2 cellular contexts compared by ENCODE assay signal in the genomic region with DNA sequence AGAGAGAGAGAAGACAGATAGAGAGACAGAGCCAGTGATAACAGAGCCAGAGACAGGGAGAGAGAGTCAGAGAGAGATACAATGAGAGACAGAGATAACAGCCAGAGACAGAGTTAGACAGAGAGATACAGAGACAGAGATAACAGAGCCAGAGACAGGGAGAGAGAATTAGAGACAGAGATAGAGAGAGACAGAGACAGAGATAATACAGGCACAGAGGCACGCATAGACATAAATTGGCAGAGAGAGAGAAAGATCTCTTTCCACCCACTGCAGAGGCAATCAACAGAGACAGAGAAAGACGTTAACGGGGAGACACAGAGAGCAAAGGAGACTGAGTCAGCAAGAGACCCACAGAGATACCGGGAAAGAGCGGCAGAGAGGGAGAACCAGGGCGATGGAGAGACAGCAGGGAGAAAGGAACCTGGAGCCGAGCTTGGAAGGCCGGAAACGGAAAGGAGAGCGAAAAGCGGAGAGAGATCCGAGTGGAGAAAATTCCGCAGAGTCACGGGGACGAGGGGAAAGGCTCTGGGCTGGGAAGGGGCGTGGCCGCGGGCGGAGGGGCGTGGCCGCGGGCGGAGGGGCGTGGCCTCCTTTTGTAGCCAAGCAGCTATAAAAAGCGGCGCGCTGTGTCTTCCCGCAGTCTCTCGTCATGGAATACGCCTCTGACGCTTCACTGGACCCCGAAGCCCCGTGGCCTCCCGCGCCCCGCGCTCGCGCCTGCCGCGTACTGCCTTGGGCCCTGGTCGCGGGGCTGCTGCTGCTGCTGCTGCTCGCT.
TF ChIP-seq lines count a peak whose summit lies in the region.

TNFSF9 (plus strand) TSS at position 642 of the 778 bp plus-strand sequence; CDS start at position 653, 11 bp downstream.

TF ChIP-seq in GM23338, 12 proteins besides CTCF, POLR2A, EP300 and RAD21:
- peak; percentile 60; the same call in 1 of the 2 replicates for TF ChIP-seq POLR2AphosphoS5 (IDR thresholded peaks at IDR 0.05; ENCODE audit: low read depth)
- no peak for TF ChIP-seq STAT1 (IDR thresholded peaks at IDR 0.05; ENCODE audit: unreplicated experiment)

TF ChIP-seq in K562, 482 proteins besides CTCF, POLR2A, EP300 and RAD21 (continues in another document):
- no peak for TF ChIP-seq BDP1 (IDR thresholded peaks at IDR 0.05; ENCODE audit: insufficient read depth, insufficient read length)
- TF ChIP-seq YBX1 (IDR thresholded peaks at IDR 0.05), result no peak
- TF ChIP-seq SMARCA4 (IDR thresholded peaks at IDR 0.05), result peak; percentile 95
- TF ChIP-seq ZNF696 (CRISPR knock-in tag; conservative IDR thresholded peaks at IDR 0.05), result no peak
- TF ChIP-seq, protein P1, sequence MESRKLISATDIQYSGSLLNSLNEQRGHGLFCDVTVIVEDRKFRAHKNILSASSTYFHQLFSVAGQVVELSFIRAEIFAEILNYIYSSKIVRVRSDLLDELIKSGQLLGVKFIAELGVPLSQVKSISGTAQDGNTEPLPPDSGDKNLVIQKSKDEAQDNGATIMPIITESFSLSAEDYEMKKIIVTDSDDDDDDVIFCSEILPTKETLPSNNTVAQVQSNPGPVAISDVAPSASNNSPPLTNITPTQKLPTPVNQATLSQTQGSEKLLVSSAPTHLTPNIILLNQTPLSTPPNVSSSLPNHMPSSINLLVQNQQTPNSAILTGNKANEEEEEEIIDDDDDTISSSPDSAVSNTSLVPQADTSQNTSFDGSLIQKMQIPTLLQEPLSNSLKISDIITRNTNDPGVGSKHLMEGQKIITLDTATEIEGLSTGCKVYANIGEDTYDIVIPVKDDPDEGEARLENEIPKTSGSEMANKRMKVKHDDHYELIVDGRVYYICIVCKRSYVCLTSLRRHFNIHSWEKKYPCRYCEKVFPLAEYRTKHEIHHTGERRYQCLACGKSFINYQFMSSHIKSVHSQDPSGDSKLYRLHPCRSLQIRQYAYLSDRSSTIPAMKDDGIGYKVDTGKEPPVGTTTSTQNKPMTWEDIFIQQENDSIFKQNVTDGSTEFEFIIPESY (CRISPR knock-in tag; IDR thresholded peaks at IDR 0.05), result no peak
- TF ChIP-seq, protein P2, sequence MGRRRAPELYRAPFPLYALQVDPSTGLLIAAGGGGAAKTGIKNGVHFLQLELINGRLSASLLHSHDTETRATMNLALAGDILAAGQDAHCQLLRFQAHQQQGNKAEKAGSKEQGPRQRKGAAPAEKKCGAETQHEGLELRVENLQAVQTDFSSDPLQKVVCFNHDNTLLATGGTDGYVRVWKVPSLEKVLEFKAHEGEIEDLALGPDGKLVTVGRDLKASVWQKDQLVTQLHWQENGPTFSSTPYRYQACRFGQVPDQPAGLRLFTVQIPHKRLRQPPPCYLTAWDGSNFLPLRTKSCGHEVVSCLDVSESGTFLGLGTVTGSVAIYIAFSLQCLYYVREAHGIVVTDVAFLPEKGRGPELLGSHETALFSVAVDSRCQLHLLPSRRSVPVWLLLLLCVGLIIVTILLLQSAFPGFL (CRISPR knock-in tag; IDR thresholded peaks at IDR 0.05), result 0 out of 2 replicates have a peak, but pooled peaks have one; percentile 83
- TF ChIP-seq ZNF79 (CRISPR knock-in tag; IDR thresholded peaks at IDR 0.05; ENCODE audit: low read depth), result no peak
- TF ChIP-seq, protein P3, sequence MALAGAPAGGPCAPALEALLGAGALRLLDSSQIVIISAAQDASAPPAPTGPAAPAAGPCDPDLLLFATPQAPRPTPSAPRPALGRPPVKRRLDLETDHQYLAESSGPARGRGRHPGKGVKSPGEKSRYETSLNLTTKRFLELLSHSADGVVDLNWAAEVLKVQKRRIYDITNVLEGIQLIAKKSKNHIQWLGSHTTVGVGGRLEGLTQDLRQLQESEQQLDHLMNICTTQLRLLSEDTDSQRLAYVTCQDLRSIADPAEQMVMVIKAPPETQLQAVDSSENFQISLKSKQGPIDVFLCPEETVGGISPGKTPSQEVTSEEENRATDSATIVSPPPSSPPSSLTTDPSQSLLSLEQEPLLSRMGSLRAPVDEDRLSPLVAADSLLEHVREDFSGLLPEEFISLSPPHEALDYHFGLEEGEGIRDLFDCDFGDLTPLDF (CRISPR knock-in tag; IDR thresholded peaks at IDR 0.05), result peak; percentile 66; the same call in 1 of the 2 replicates
- TF ChIP-seq CSDE1 (IDR thresholded peaks at IDR 0.05), result peak in 1 of 2 experiments; percentile 65; a peak in 2 of 4 replicates
- peak; percentile 71 for TF ChIP-seq EP400 (IDR thresholded peaks at IDR 0.05)
- no peak; the same call in 1 of the 2 replicates for TF ChIP-seq RBFOX2 (IDR thresholded peaks at IDR 0.05; ENCODE audit: low read depth, low read length)
- no peak for TF ChIP-seq IFI16 (CRISPR knock-in tag; IDR thresholded peaks at IDR 0.05)
- no peak; the same call in 1 of the 2 replicates for TF ChIP-seq SMARCC2 (IDR thresholded peaks at IDR 0.05; ENCODE audit: low read depth)
- TF ChIP-seq DDX20 (tag; IDR thresholded peaks at IDR 0.05; ENCODE audit: low read depth), result no peak
- TF ChIP-seq, protein P4, sequence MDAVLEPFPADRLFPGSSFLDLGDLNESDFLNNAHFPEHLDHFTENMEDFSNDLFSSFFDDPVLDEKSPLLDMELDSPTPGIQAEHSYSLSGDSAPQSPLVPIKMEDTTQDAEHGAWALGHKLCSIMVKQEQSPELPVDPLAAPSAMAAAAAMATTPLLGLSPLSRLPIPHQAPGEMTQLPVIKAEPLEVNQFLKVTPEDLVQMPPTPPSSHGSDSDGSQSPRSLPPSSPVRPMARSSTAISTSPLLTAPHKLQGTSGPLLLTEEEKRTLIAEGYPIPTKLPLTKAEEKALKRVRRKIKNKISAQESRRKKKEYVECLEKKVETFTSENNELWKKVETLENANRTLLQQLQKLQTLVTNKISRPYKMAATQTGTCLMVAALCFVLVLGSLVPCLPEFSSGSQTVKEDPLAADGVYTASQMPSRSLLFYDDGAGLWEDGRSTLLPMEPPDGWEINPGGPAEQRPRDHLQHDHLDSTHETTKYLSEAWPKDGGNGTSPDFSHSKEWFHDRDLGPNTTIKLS (IDR thresholded peaks at IDR 0.05; ENCODE audit: borderline replicate concordance, low read depth), result no peak; the same call in 1 of the 2 replicates
- TF ChIP-seq TARDBP (IDR thresholded peaks at IDR 0.05), result 0 out of 2 replicates have a peak, but pooled peaks have one; percentile 17
- TF ChIP-seq ZNF121 (CRISPR knock-in tag; conservative IDR thresholded peaks at IDR 0.05), result no peak
- no peak for TF ChIP-seq SPI1 (IDR thresholded peaks at IDR 0.05; ENCODE audit: borderline replicate concordance, low read depth, low read length)
- TF ChIP-seq ZNF347 (CRISPR knock-in tag; IDR thresholded peaks at IDR 0.05; ENCODE audit: low read depth), result no peak
- TF ChIP-seq ZFP91 (CRISPR knock-in tag; IDR thresholded peaks at IDR 0.05), result no peak
- no peak for TF ChIP-seq ZNF133 (CRISPR knock-in tag; IDR thresholded peaks at IDR 0.05)
- TF ChIP-seq, protein P5, sequence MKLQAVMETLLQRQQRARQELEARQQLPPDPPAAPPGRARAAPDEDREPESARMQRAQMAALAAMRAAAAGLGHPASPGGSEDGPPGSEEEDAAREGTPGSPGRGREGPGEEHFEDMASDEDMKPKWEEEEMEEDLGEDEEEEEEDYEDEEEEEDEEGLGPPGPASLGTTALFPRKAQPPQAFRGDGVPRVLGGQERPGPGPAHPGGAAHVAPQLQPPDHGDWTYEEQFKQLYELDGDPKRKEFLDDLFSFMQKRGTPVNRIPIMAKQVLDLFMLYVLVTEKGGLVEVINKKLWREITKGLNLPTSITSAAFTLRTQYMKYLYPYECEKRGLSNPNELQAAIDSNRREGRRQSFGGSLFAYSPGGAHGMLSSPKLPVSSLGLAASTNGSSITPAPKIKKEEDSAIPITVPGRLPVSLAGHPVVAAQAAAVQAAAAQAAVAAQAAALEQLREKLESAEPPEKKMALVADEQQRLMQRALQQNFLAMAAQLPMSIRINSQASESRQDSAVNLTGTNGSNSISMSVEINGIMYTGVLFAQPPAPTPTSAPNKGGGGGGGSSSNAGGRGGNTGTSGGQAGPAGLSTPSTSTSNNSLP (IDR thresholded peaks at IDR 0.05; ENCODE audit: borderline replicate concordance, low read depth, low read length), result no peak
- TF ChIP-seq PRPF4 (IDR thresholded peaks at IDR 0.05; ENCODE audit: insufficient read depth, low read depth, low read length, poor library complexity, severe bottlenecking), result peak; percentile 89
- TF ChIP-seq NFYB (IDR thresholded peaks at IDR 0.05; ENCODE audit: extremely low read depth, insufficient read length), result no peak
- TF ChIP-seq PATZ1 (CRISPR knock-in tag; IDR thresholded peaks at IDR 0.05; ENCODE audit: borderline replicate concordance), result no peak
- TF ChIP-seq PTRF (tag; IDR thresholded peaks at IDR 0.05), result no peak
- TF ChIP-seq MECOM (CRISPR knock-in tag; IDR thresholded peaks at IDR 0.05), result no peak
